ENCODE assay signal across 19 cellular contexts in genomic region chr10:1677307-1677939, GRCh38. TPM values are rescaled to one million over a fixed set of nuclear protein-coding genes. Genes with fewer than 3 reads are reported as not detected.
"Had no signal": no experiment of that assay in that cellular context is flagged by ENCODE, and none has a peak within 500 bp of the region (broad histone marks: within the 10 kb centered on the region; RNA-seq: fewer than 3 reads in every experiment).

No MANE protein-coding gene starts in this region.

- H3K36me3 ChIP-seq: adrenal gland, heart right ventricle, lower lobe of right lung, neural progenitor cell, thoracic aorta had no signal

- H3K4me1 Mint-ChIP-seq: activated CD4-positive, alpha-beta T cell treated with anti-CD3 and anti-CD28 coated beads for 36 hours; activated CD8-positive, alpha-beta memory T cell treated with anti-CD3 and anti-CD28 coated beads, Interleukin-2, amount 10 ng/mL, durations not matched to agents 7 days and 5 days; endodermal cell had no signal

- H3K27ac Mint-ChIP-seq: activated CD4-positive, alpha-beta memory T cell treated with anti-CD3 and anti-CD28 coated beads for 36 hours; activated CD4-positive, alpha-beta T cell treated with anti-CD3 and anti-CD28 coated beads for 36 hours; activated CD8-positive, alpha-beta memory T cell treated with anti-CD3 and anti-CD28 coated beads, Interleukin-2, amount 10 ng/mL, durations not matched to agents 7 days and 5 days; activated naive CD4-positive, alpha-beta T cell treated with anti-CD3 and anti-CD28 coated beads, Interleukin-2, amount 50 U/mL, for 24 hours; endodermal cell; neural progenitor cell had no signal

- H3K9me3 ChIP-seq: adrenal gland, heart right ventricle, lower lobe of right lung, thoracic aorta had no signal

- ATAC-seq: activated CD4-positive, alpha-beta T cell treated with anti-CD3 and anti-CD28 coated beads for 36 hours; activated CD8-positive, alpha-beta memory T cell treated with anti-CD3 and anti-CD28 coated beads, Interleukin-2, amount 10 ng/mL, durations not matched to agents 7 days and 5 days; heart right ventricle; left colon; lower lobe of right lung had no signal

- H3K9me3 Mint-ChIP-seq: activated CD4-positive, alpha-beta memory T cell treated with anti-CD3 and anti-CD28 coated beads for 36 hours; activated naive CD4-positive, alpha-beta T cell treated with anti-CD3 and anti-CD28 coated beads, Interleukin-2, amount 50 U/mL, for 24 hours; endodermal cell; neural progenitor cell had no signal

- DNase-seq: activated CD4-positive, alpha-beta memory T cell treated with anti-CD3 and anti-CD28 coated beads for 36 hours; activated CD4-positive, alpha-beta T cell treated with anti-CD3 and anti-CD28 coated beads for 36 hours; activated CD8-positive, alpha-beta memory T cell treated with anti-CD3 and anti-CD28 coated beads, Interleukin-2, amount 10 ng/mL, durations not matched to agents 7 days and 5 days; activated effector memory CD4-positive, alpha-beta T cell treated with Interleukin-2 at 50 U/mL for 16 hours; activated T-cell treated with anti-CD3 and anti-CD28 coated beads, Interleukin-2, amount 50 U/mL, for 1 hour; dorsolateral prefrontal cortex; endodermal cell; heart right ventricle; left colon; lower lobe of right lung; midbrain; stimulated activated CD4-positive, alpha-beta T cell treated with anti-CD3 and anti-CD28 coated beads, Interleukin-1b, Interleukin-23, amount 100 ng/mL, for 48 hours had no signal

- H3K27ac ChIP-seq: adrenal gland, dorsolateral prefrontal cortex, heart right ventricle, lower lobe of right lung, neural progenitor cell, parathyroid adenoma, thoracic aorta, VCaP had no signal

- H3K4me3 Mint-ChIP-seq: activated CD4-positive, alpha-beta memory T cell treated with anti-CD3 and anti-CD28 coated beads for 36 hours; activated CD4-positive, alpha-beta T cell treated with anti-CD3 and anti-CD28 coated beads for 36 hours; activated CD8-positive, alpha-beta memory T cell treated with anti-CD3 and anti-CD28 coated beads, Interleukin-2, amount 10 ng/mL, durations not matched to agents 7 days and 5 days; activated naive CD4-positive, alpha-beta T cell treated with anti-CD3 and anti-CD28 coated beads, Interleukin-2, amount 50 U/mL, for 24 hours; endodermal cell; neural progenitor cell had no signal

- H3K27me3 Mint-ChIP-seq: activated CD8-positive, alpha-beta memory T cell treated with anti-CD3 and anti-CD28 coated beads, Interleukin-2, amount 10 ng/mL, durations not matched to agents 7 days and 5 days had no signal

- H3K4me3 ChIP-seq: adrenal gland, dorsolateral prefrontal cortex, heart right ventricle, lower lobe of right lung, neural progenitor cell, thoracic aorta had no signal

- H3K36me3 Mint-ChIP-seq: activated CD4-positive, alpha-beta memory T cell treated with anti-CD3 and anti-CD28 coated beads for 36 hours; activated CD8-positive, alpha-beta memory T cell treated with anti-CD3 and anti-CD28 coated beads, Interleukin-2, amount 10 ng/mL, durations not matched to agents 7 days and 5 days; activated naive CD4-positive, alpha-beta T cell treated with anti-CD3 and anti-CD28 coated beads, Interleukin-2, amount 50 U/mL, for 24 hours; neural progenitor cell had no signal

- H3K27me3 ChIP-seq: adrenal gland, neural progenitor cell had no signal

- H3K4me1 ChIP-seq: adrenal gland, heart right ventricle, lower lobe of right lung, neural progenitor cell, parathyroid adenoma had no signal

RNA-seq across cellular contexts. Expression of gene ADARB2, which starts 59.9 kb away (rescaled TPM):
- total RNA-seq: activated CD4-positive, alpha-beta T cell treated with anti-CD3 and anti-CD28 coated beads for 36 hours; activated CD8-positive, alpha-beta memory T cell treated with anti-CD3 and anti-CD28 coated beads, Interleukin-2, amount 10 ng/mL, durations not matched to agents 7 days and 5 days; ureter had no signal
